Comparison of ENCODE assay signal across 10 cellular contexts in the genomic region with DNA sequence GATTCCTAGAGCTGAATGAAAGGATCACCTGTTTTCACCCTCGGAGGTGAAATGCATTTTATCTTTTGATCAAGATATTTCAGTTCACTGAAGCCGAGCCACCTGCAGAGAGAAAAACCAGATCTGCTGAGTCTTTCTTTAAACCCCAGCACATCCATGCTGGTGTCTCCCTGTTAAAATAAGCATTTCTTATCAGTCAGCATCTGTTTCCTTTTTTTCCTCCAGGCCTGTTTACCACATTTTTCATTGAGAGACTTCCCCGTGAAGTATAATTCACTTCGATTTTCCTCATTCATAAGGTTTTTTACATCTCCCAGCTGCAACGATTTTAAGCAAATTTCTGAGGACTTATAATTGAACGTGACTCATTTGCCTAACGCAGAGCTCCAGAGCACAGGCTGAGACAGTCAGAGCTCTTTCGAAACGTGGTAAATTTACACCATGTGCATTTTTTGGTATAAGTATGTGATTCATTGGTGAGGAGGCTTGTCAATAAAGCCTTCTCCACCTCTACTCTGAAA.
A peak's percentile ranks its signal among the peaks of the same experiment; 100 is the strongest.
DNase-seq lines count a peak whose midpoint lies in the region; ATAC-seq, FAIRE-seq and TF ChIP-seq lines count a peak whose summit lies in the region.
"Had no signal": no experiment of that assay in that cellular context is flagged by ENCODE, and none has a peak within 500 bp of the region (broad histone marks: within the 10 kb centered on the region; RNA-seq: fewer than 3 reads in every experiment).

No MANE protein-coding gene starts in this region.

- no peak overlapping the region for H2BK15ac ChIP-seq in H1 (ENCODE audit: low read length)

- WGBS in H1 (ENCODE audit: extremely low coverage in 1 of 2, insufficient coverage in 1 of 2, insufficient read length in 1 of 2, insufficient replicate concordance in 2 of 2, low coverage in 1 of 2, low lambda C conversion rate in 2 of 2, missing lambda C conversion rate in 1 of 2), 2 experiments = 83% methylated on average over 9 of the region's 9 CpGs; no CpG with 5 or more reads in 1 of the 2 experiments

- TF ChIP-seq CTCF in H1 (IDR thresholded peaks at IDR 0.05; ENCODE audit: control extremely low read depth in 1 of 3, insufficient read depth in 1 of 3, low read depth in 1 of 3, low read length in 3 of 3) = no peak

- no peaks in the 10 kb centered on the region for H3K23me2 ChIP-seq in H1 (ENCODE audit: low read depth, low read length)

- H3K4me3 ChIP-seq in H1 (ENCODE audit: extremely low read depth in 1 of 4, insufficient read depth in 2 of 4, low read depth in 3 of 4, low read length in 4 of 4) = no peak overlapping the region
- H3K4me3 ChIP-seq: prostate gland had no signal

- H2AFZ ChIP-seq in H1 (ENCODE audit: low read length) = peak overlapping the region; percentile 24; the same call in 1 of the 2 replicates

- no peaks in the 10 kb centered on the region for H3K36me3 ChIP-seq in H1 (ENCODE audit: control insufficient read depth in 2 of 4, insufficient read depth in 4 of 4, low read length in 3 of 4)
- H3K36me3 ChIP-seq: prostate gland had no signal

- no peak overlapping the region for H3K27ac ChIP-seq in H1 (ENCODE audit: low read depth, low read length)
- H3K27ac ChIP-seq: prostate gland, VCaP had no signal

- no peak overlapping the region for H2BK12ac ChIP-seq in H1 (ENCODE audit: low read depth, low read length)

- H3K79me1 ChIP-seq in H1 (ENCODE audit: low read depth, low read length) = no peaks in the 10 kb centered on the region

- H3K14ac ChIP-seq in H1 (ENCODE audit: insufficient read length) = no peak overlapping the region

- no peak for FAIRE-seq in H1 (lab: Jason Lieb, UNC)

- no peaks in the 10 kb centered on the region for H3K79me2 ChIP-seq in H1 (ENCODE audit: control insufficient read depth in 1 of 2, insufficient read depth in 2 of 2, low read length in 2 of 2)

- DNase-seq in ELR (ENCODE audit: low read depth) (peak; percentile 86), NCI-H1048 (lab: John Stamatoyannopoulos, UW) (peak; percentile 73), H1 (ENCODE audit: low read depth in 1 of 2, low spot score in 2 of 2) (no peak), non-pigmented ciliary epithelial cell (ENCODE audit: low read depth) (peak; percentile 40), germinal center (ENCODE audit: low spot score) (no peak), HT-29 (ENCODE audit: low spot score) (no peak), COLO668 (lab: John Stamatoyannopoulos, UW; ENCODE audit: unreplicated experiment) (no peak)

- H3K56ac ChIP-seq in H1 (replicated peaks; ENCODE audit: insufficient read length, low read depth, low read length) = no peak overlapping the region

- POLR2A ChIA-PET in H1 (lab: Charles Lee; ENCODE audit: partially characterized antibody) = no interaction called here

- no peak overlapping the region for H4K91ac ChIP-seq in H1 (replicated peaks; ENCODE audit: insufficient read length, low read length)

- H3K18ac ChIP-seq in H1 (ENCODE audit: extremely low read depth, low read length) = no peak overlapping the region

- H3K4ac ChIP-seq in H1 (replicated peaks; ENCODE audit: insufficient read length, low read depth, low read length) = no peak overlapping the region

- no peaks in the 10 kb centered on the region for H4K20me1 ChIP-seq in H1 (replicated peaks in 1 of 2; ENCODE audit: control insufficient read depth in 1 of 2, insufficient read depth in 2 of 2, low read length in 2 of 2)

- no peak for ATAC-seq in HG02970 (IDR thresholded peaks at IDR 0.05; ENCODE audit: low FRiP score, unreplicated experiment)

- TF ChIP-seq POLR2A in H1 (IDR thresholded peaks at IDR 0.05; ENCODE audit: control extremely low read depth in 1 of 2, low read depth in 2 of 2, low read length in 2 of 2) = no peak

- no peaks in the 10 kb centered on the region for H3K9me3 ChIP-seq in H1 (ENCODE audit: insufficient read depth in 2 of 2, low read depth in 1 of 2, low read length in 1 of 2)
- H3K9me3 ChIP-seq: prostate gland had no signal

- H4K8ac ChIP-seq in H1 (ENCODE audit: extremely low read depth, insufficient read depth, low read length) = no peak overlapping the region

- peaks cover 2 to 7% (median 3%) of the 10 kb centered on the region in 4 experiments; a peak in 3 of 7 replicates for H3K4me1 ChIP-seq in H1 (replicated peaks in 1 of 4; ENCODE audit: control insufficient read depth in 3 of 4, insufficient read depth in 4 of 4, low read length in 3 of 4)
- H3K4me1 ChIP-seq: prostate gland had no signal

- H3K27me3 ChIP-seq in H1 (replicated peaks in 1 of 4; ENCODE audit: control insufficient read depth in 3 of 4, extremely low read depth in 1 of 4, insufficient read depth in 3 of 4, low read length in 3 of 4) = no peaks in the 10 kb centered on the region

- TF ChIP-seq RAD21 in H1 (IDR thresholded peaks at IDR 0.05 in 1 of 2, conservative IDR thresholded peaks at IDR 0.05 in 1 of 2; ENCODE audit: low read depth in 2 of 2, low read length in 2 of 2) = no peak

- no peak overlapping the region for H2AK5ac ChIP-seq in H1 (ENCODE audit: low read depth, low read length)

- TF ChIP-seq EP300 in H1 (IDR thresholded peaks at IDR 0.05; ENCODE audit: borderline replicate concordance in 1 of 2, low read depth in 2 of 2, low read length in 2 of 2) = no peak

- CTCF ChIA-PET in H1 (lab: Charles Lee; ENCODE audit: partially characterized antibody) = no interaction called here

- no peak overlapping the region for H3K23ac ChIP-seq in H1 (ENCODE audit: insufficient read length)

- no peak overlapping the region for H2BK5ac ChIP-seq in H1 (ENCODE audit: low read depth, low read length)

- H2BK120ac ChIP-seq in H1 (replicated peaks; ENCODE audit: low read depth, low read length) = no peak overlapping the region

- no peak overlapping the region for H3K9ac ChIP-seq in H1 (replicated peaks in 1 of 4; ENCODE audit: extremely low read depth in 1 of 4, low read depth in 3 of 4, low read length in 3 of 4)

- no peak overlapping the region for H4K5ac ChIP-seq in H1 (ENCODE audit: insufficient read length, low read depth, low read length)

- H3K4me2 ChIP-seq in H1 (ENCODE audit: insufficient read depth in 1 of 2, low read depth in 2 of 2, low read length in 2 of 2) = peak overlapping the region in 1 of 2 experiments; percentile 31; a peak in 1 of 4 replicates

- H2BK20ac ChIP-seq in H1 (ENCODE audit: low read length) = no peak overlapping the region

TF ChIP-seq in H1, 55 proteins besides CTCF, POLR2A, EP300 and RAD21:
- TF ChIP-seq PHF8 (conservative IDR thresholded peaks at IDR 0.05; ENCODE audit: low read depth, low read length) = no peak
- no peak for TF ChIP-seq NRF1 (IDR thresholded peaks at IDR 0.05; ENCODE audit: low read depth, low read length)
- no peak for TF ChIP-seq FOSL1 (IDR thresholded peaks at IDR 0.05; ENCODE audit: insufficient read depth, low read depth, low read length)
- TF ChIP-seq BCL11A (IDR thresholded peaks at IDR 0.05; ENCODE audit: low read depth in 2 of 2, low read length in 2 of 2) = no peak
- no peak for TF ChIP-seq GABPA (IDR thresholded peaks at IDR 0.05; ENCODE audit: borderline replicate concordance, insufficient read depth, low read length)
- no peak for TF ChIP-seq CREB1 (IDR thresholded peaks at IDR 0.05)
- no peak for TF ChIP-seq CHD2 (IDR thresholded peaks at IDR 0.05; ENCODE audit: low read length)
- TF ChIP-seq TAF7 (optimal IDR thresholded peaks at IDR 0.05; ENCODE audit: borderline replicate concordance, low read depth, low read length) = no peak
- TF ChIP-seq, protein P1, sequence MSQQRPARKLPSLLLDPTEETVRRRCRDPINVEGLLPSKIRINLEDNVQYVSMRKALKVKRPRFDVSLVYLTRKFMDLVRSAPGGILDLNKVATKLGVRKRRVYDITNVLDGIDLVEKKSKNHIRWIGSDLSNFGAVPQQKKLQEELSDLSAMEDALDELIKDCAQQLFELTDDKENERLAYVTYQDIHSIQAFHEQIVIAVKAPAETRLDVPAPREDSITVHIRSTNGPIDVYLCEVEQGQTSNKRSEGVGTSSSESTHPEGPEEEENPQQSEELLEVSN (IDR thresholded peaks at IDR 0.05) = no peak
- TF ChIP-seq YY1 (IDR thresholded peaks at IDR 0.05; ENCODE audit: low read depth, low read length) = no peak
- no peak for TF ChIP-seq RNF2 (IDR thresholded peaks at IDR 0.05; ENCODE audit: borderline replicate concordance, low read depth, low read length, missing control alignments, poor library complexity, severe bottlenecking)
- no peak for TF ChIP-seq TCF12 (IDR thresholded peaks at IDR 0.05; ENCODE audit: low read depth, low read length)
- no peak for TF ChIP-seq SIN3A (conservative IDR thresholded peaks at IDR 0.05 in 1 of 2, IDR thresholded peaks at IDR 0.05 in 1 of 2; ENCODE audit: low read depth in 1 of 2, low read length in 2 of 2)
- TF ChIP-seq GTF2F1 (IDR thresholded peaks at IDR 0.05; ENCODE audit: borderline replicate concordance, low read depth, low read length) = no peak
- TF ChIP-seq ASH2L (IDR thresholded peaks at IDR 0.05; ENCODE audit: low read length) = no peak
- TF ChIP-seq SP2 (IDR thresholded peaks at IDR 0.05; ENCODE audit: low read length) = no peak
- TF ChIP-seq JUN (IDR thresholded peaks at IDR 0.05; ENCODE audit: low read depth, low read length) = no peak
- no peak for TF ChIP-seq BACH1 (IDR thresholded peaks at IDR 0.05; ENCODE audit: low read length)

Comparison
In these comparisons a context has a peak if more than half of its experiments do, and no peak if none do; other contexts are left out.
1. DNase-seq: peak in ELR (single experiment), NCI-H1048 (single experiment) and non-pigmented ciliary epithelial cell (single experiment); none in H1 (0 of 2), germinal center (single experiment), HT-29 (single experiment) and COLO668 (single experiment).